11 cellular contexts compared by ENCODE assay signal in genomic region chr1:20322081-20322824, GRCh38. TPM values are rescaled to one million over a fixed set of nuclear protein-coding genes. Genes with fewer than 3 reads are reported as not detected.
A peak's percentile ranks its signal among the peaks of the same experiment; 100 is the strongest.
DNase-seq lines count a peak whose midpoint lies in the region; ATAC-seq and TF ChIP-seq lines count a peak whose summit lies in the region.
"Had no signal": no experiment of that assay in that cellular context is flagged by ENCODE, and none has a peak within 500 bp of the region (broad histone marks: within the 10 kb centered on the region; RNA-seq: fewer than 3 reads in every experiment).

No MANE protein-coding gene starts in this region.

- peak overlapping the region; percentile 20 for H3K27ac Mint-ChIP-seq in activated CD4-positive, alpha-beta T cell treated with anti-CD3 and anti-CD28 coated beads for 36 hours
- peak overlapping the region; percentile 34 for H3K27ac Mint-ChIP-seq in activated naive CD8-positive, alpha-beta T cell treated with anti-CD3 and anti-CD28 coated beads for 36 hours

- no peak overlapping the region for H3K27ac ChIP-seq in tibial nerve
- H3K27ac ChIP-seq in smooth muscle cell (ENCODE audit: low read depth): no peak overlapping the region
- H3K27ac ChIP-seq: neutrophil, tibial artery had no signal

- H3K9me3 ChIP-seq in tibial nerve: no peaks in the 10 kb centered on the region
- H3K9me3 ChIP-seq in smooth muscle cell (replicated peaks; ENCODE audit: low read depth): no peaks in the 10 kb centered on the region
- H3K9me3 ChIP-seq: neutrophil, tibial artery had no signal

- no peaks in the 10 kb centered on the region for H3K36me3 ChIP-seq in tibial nerve
- H3K36me3 ChIP-seq in smooth muscle cell (ENCODE audit: low read depth): no peaks in the 10 kb centered on the region
- H3K36me3 ChIP-seq: neutrophil, tibial artery had no signal

- no peak overlapping the region for H2AFZ ChIP-seq in smooth muscle cell (ENCODE audit: low read depth)

- POLR2A ChIA-PET in activated CD4-positive, alpha-beta T cell treated with anti-CD3 and anti-CD28 coated beads for 36 hours (lab: Charles Lee): interaction anchor here (0.8 kb wide), 1 partner anchor 1023 kb away, joined by 3 read pairs; no protein-coding TSS in a partner anchor

- no peak overlapping the region for H3K4me2 ChIP-seq in smooth muscle cell

- TF ChIP-seq POLR2A in tibial nerve (IDR thresholded peaks at IDR 0.05): no peak

- H3K9ac ChIP-seq in smooth muscle cell (ENCODE audit: low read depth): no peak overlapping the region

- 38 to 42% methylated on average over 11 of the region's 11 CpGs for WGBS in tibial nerve, 2 donors
- WGBS in smooth muscle cell (ENCODE audit: low lambda C conversion rate): 73% methylated on average over 11 of the region's 11 CpGs

- H3K4me3 Mint-ChIP-seq in activated CD4-positive, alpha-beta T cell treated with anti-CD3 and anti-CD28 coated beads for 36 hours: peak overlapping the region; percentile 7
- no peak overlapping the region for H3K4me3 Mint-ChIP-seq in activated naive CD8-positive, alpha-beta T cell treated with anti-CD3 and anti-CD28 coated beads for 36 hours

- no peaks in the 10 kb centered on the region for H3K36me3 Mint-ChIP-seq in activated CD4-positive, alpha-beta T cell treated with anti-CD3 and anti-CD28 coated beads for 36 hours (ENCODE audit: low read depth)
- no peaks in the 10 kb centered on the region for H3K36me3 Mint-ChIP-seq in activated naive CD8-positive, alpha-beta T cell treated with anti-CD3 and anti-CD28 coated beads for 36 hours

- TF ChIP-seq CTCF in tibial nerve (IDR thresholded peaks at IDR 0.05) (no peak), smooth muscle cell (IDR thresholded peaks at IDR 0.05; ENCODE audit: borderline replicate concordance, insufficient read depth, poor library complexity, severe bottlenecking) (no peak)

- H3K79me2 ChIP-seq in smooth muscle cell (ENCODE audit: low read depth): no peaks in the 10 kb centered on the region

- H3K4me1 Mint-ChIP-seq in activated CD4-positive, alpha-beta T cell treated with anti-CD3 and anti-CD28 coated beads for 36 hours: peaks cover 31% of the 10 kb centered on the region
- peaks cover 19% of the 10 kb centered on the region for H3K4me1 Mint-ChIP-seq in activated naive CD8-positive, alpha-beta T cell treated with anti-CD3 and anti-CD28 coated beads for 36 hours

- H3F3A ChIP-seq in smooth muscle cell (ENCODE audit: low read depth): no peaks in the 10 kb centered on the region

- intact Hi-C loops in activated CD4-positive, alpha-beta T cell treated with anti-CD3 and anti-CD28 coated beads for 36 hours (cut with DNase I, micrococcal nuclease): loop anchor here in 1 of 2 experiments (1.0 kb wide), 3 partner anchors 37 to 137 kb away; no protein-coding TSS in a partner anchor

- H3K27me3 ChIP-seq in tibial nerve: peaks cover 0 to 12% of the 10 kb centered on the region in 2 donors
- peaks cover 2% of the 10 kb centered on the region for H3K27me3 ChIP-seq in smooth muscle cell (ENCODE audit: low read depth)

- H3K9me3 Mint-ChIP-seq in activated CD4-positive, alpha-beta T cell treated with anti-CD3 and anti-CD28 coated beads for 36 hours (ENCODE audit: low read depth): no peaks in the 10 kb centered on the region
- no peaks in the 10 kb centered on the region for H3K9me3 Mint-ChIP-seq in activated naive CD8-positive, alpha-beta T cell treated with anti-CD3 and anti-CD28 coated beads for 36 hours

- peaks cover 19% of the 10 kb centered on the region for H3K27me3 Mint-ChIP-seq in activated CD4-positive, alpha-beta T cell treated with anti-CD3 and anti-CD28 coated beads for 36 hours
- peaks cover 44% of the 10 kb centered on the region for H3K27me3 Mint-ChIP-seq in activated naive CD8-positive, alpha-beta T cell treated with anti-CD3 and anti-CD28 coated beads for 36 hours

- TF ChIP-seq EP300 in tibial nerve (IDR thresholded peaks at IDR 0.05): no peak

- CTCF ChIA-PET in activated CD4-positive, alpha-beta T cell treated with anti-CD3 and anti-CD28 coated beads for 36 hours (lab: Charles Lee): no interaction called here

- peaks cover 0 to 15% (median 0%) of the 10 kb centered on the region in 4 donors for H3K4me1 ChIP-seq in tibial nerve
- no peaks in the 10 kb centered on the region for H3K4me1 ChIP-seq in smooth muscle cell (ENCODE audit: low read depth)

- H3K4me3 ChIP-seq in tibial nerve: no peak overlapping the region
- H3K4me3 ChIP-seq in smooth muscle cell: no peak overlapping the region
- H3K4me3 ChIP-seq: tibial artery had no signal

- peak; percentile 82 for ATAC-seq in activated CD4-positive, alpha-beta T cell treated with anti-CD3 and anti-CD28 coated beads for 36 hours
- peak; percentile 87 for ATAC-seq in HG03103 (IDR thresholded peaks at IDR 0.05; ENCODE audit: low read depth, unreplicated experiment)

- H4K20me1 ChIP-seq in smooth muscle cell (ENCODE audit: low read depth): no peaks in the 10 kb centered on the region

- peak; percentile 55 for DNase-seq in activated CD4-positive, alpha-beta T cell treated with anti-CD3 and anti-CD28 coated beads for 36 hours
- no peak for DNase-seq in activated CD4-positive, alpha-beta T cell treated with anti-CD3 and anti-CD28 coated beads, Interleukin-2, amount 50 U/mL, for 1 hour
- peak; percentile 15 for DNase-seq in activated naive CD8-positive, alpha-beta T cell treated with anti-CD3 and anti-CD28 coated beads for 36 hours
- peak; percentile 15 to 38 for DNase-seq in stimulated activated CD4-positive, alpha-beta T cell treated with anti-CD3 and anti-CD28 coated beads, Interleukin-2, amount 100 ng/mL, for 24 hours
- no peak for DNase-seq in NCI-H2107 (lab: John Stamatoyannopoulos, UW)
- DNase-seq in tibial nerve (ENCODE audit: low spot score in 2 of 2): no peak
- DNase-seq in smooth muscle cell (lab: John Stamatoyannopoulos, UW; ENCODE audit: unreplicated experiment): no peak
- DNase-seq: NCI-H446, tibial artery had no signal

RNA-seq across cellular contexts. Expression of gene VWA5B1, which starts 31.6 kb away (rescaled TPM):
- not detected for total RNA-seq in activated CD4-positive, alpha-beta T cell treated with anti-CD3 and anti-CD28 coated beads for 36 hours
- total RNA-seq in activated naive CD8-positive, alpha-beta T cell treated with anti-CD3 and anti-CD28 coated beads for 36 hours: under 1 TPM; 0.16 to 0.31 TPM
- total RNA-seq in tibial nerve: not detected
- not detected in 2 replicates for total RNA-seq in smooth muscle cell
- polyA plus RNA-seq in smooth muscle cell: not detected in 2 replicates

Comparison
In these comparisons a context has a peak if more than half of its experiments do, and no peak if none do; other contexts are left out.
1. DNase-seq: peak in activated CD4-positive, alpha-beta T cell treated with anti-CD3 and anti-CD28 coated beads for 36 hours (single experiment), activated naive CD8-positive, alpha-beta T cell treated with anti-CD3 and anti-CD28 coated beads for 36 hours (single experiment) and stimulated activated CD4-positive, alpha-beta T cell treated with anti-CD3 and anti-CD28 coated beads, Interleukin-2, amount 100 ng/mL, for 24 hours (2 of 2); none in activated CD4-positive, alpha-beta T cell treated with anti-CD3 and anti-CD28 coated beads, Interleukin-2, amount 50 U/mL, for 1 hour (single experiment), NCI-H2107 (single experiment), tibial nerve (0 of 2) and smooth muscle cell (single experiment).